13 cellular contexts compared by ENCODE assay signal in genomic region chr19:5080030-5080644, GRCh38.
DNase-seq lines count a peak whose midpoint lies in the region; ATAC-seq lines count a peak whose summit lies in the region.
"Had no signal": no experiment of that assay in that cellular context is flagged by ENCODE, and none has a peak within 500 bp of the region (broad histone marks: within the 10 kb centered on the region; RNA-seq: fewer than 3 reads in every experiment).

No MANE protein-coding gene starts in this region.

- no peak for ATAC-seq in activated CD8-positive, alpha-beta memory T cell treated with anti-CD3 and anti-CD28 coated beads, Interleukin-2, amount 10 ng/mL, durations not matched to agents 7 days and 5 days
- no peak for ATAC-seq in GM19023 (IDR thresholded peaks at IDR 0.05; ENCODE audit: unreplicated experiment)
- ATAC-seq in activated naive CD4-positive, alpha-beta T cell treated with anti-CD3 and anti-CD28 coated beads, Interleukin-2, amount 50 U/mL, for 72 hours, result no peak
- no peak for ATAC-seq in HG02840 (IDR thresholded peaks at IDR 0.05; ENCODE audit: low FRiP score, unreplicated experiment)

- H3K9me3 Mint-ChIP-seq in activated CD8-positive, alpha-beta memory T cell treated with anti-CD3 and anti-CD28 coated beads, Interleukin-2, amount 10 ng/mL, durations not matched to agents 7 days and 5 days (ENCODE audit: low read depth), result no peaks in the 10 kb centered on the region
- H3K9me3 Mint-ChIP-seq in activated naive CD4-positive, alpha-beta T cell treated with anti-CD3 and anti-CD28 coated beads, Interleukin-2, amount 50 U/mL, for 72 hours, result no peaks in the 10 kb centered on the region
- H3K9me3 Mint-ChIP-seq: naive B cell; T-helper 2 cell treated with Interferon-gamma antibody and Interleukin-4, amounts not matched to agents 5 μg/mL and 100 μg/mL, for 36 hours had no signal

- H3K4me3 Mint-ChIP-seq in activated CD8-positive, alpha-beta memory T cell treated with anti-CD3 and anti-CD28 coated beads, Interleukin-2, amount 10 ng/mL, durations not matched to agents 7 days and 5 days, result no peak overlapping the region
- H3K4me3 Mint-ChIP-seq: naive B cell; T-helper 2 cell treated with Interferon-gamma antibody and Interleukin-4, amounts not matched to agents 5 μg/mL and 100 μg/mL, for 36 hours had no signal

- H3K36me3 Mint-ChIP-seq in activated CD8-positive, alpha-beta memory T cell treated with anti-CD3 and anti-CD28 coated beads, Interleukin-2, amount 10 ng/mL, durations not matched to agents 7 days and 5 days, result no peaks in the 10 kb centered on the region
- no peaks in the 10 kb centered on the region for H3K36me3 Mint-ChIP-seq in activated naive CD4-positive, alpha-beta T cell treated with anti-CD3 and anti-CD28 coated beads, Interleukin-2, amount 50 U/mL, for 72 hours

- CTCF ChIA-PET in activated CD8-positive, alpha-beta memory T cell treated with anti-CD3 and anti-CD28 coated beads, Interleukin-2, amount 10 ng/mL, durations not matched to agents 7 days and 5 days (lab: Charles Lee), result no interaction called here

- H3K4me1 Mint-ChIP-seq in activated CD8-positive, alpha-beta memory T cell treated with anti-CD3 and anti-CD28 coated beads, Interleukin-2, amount 10 ng/mL, durations not matched to agents 7 days and 5 days, result peaks cover 19% of the 10 kb centered on the region

- DNase-seq in activated CD8-positive, alpha-beta memory T cell treated with anti-CD3 and anti-CD28 coated beads, Interleukin-2, amount 10 ng/mL, durations not matched to agents 7 days and 5 days, result no peak
- no peak for DNase-seq in activated CD8-positive, alpha-beta memory T cell treated with anti-CD3 and anti-CD28 coated beads for 24 hours
- DNase-seq in NCI-H82 (lab: John Stamatoyannopoulos, UW) (peak; percentile 74), fibroblast of gingiva (ENCODE audit: low read depth) (peak; percentile 31), superior temporal gyrus (ENCODE audit: extremely low spot score) (peak; percentile 20)
- DNase-seq in activated naive CD4-positive, alpha-beta T cell treated with anti-CD3 and anti-CD28 coated beads, Interleukin-2, amount 50 U/mL, for 72 hours (ENCODE audit: low spot score in 2 of 2), result no peak
- DNase-seq: activated effector memory CD4-positive, alpha-beta T cell treated with anti-CD3 and anti-CD28 coated beads, Interleukin-2, amount 50 U/mL, for 16 hours; naive B cell; NCI-H1436; SIG-M5 had no signal

- H3K27me3 Mint-ChIP-seq in activated CD8-positive, alpha-beta memory T cell treated with anti-CD3 and anti-CD28 coated beads, Interleukin-2, amount 10 ng/mL, durations not matched to agents 7 days and 5 days, result no peaks in the 10 kb centered on the region
- H3K27me3 Mint-ChIP-seq: naive B cell had no signal

- peak overlapping the region; percentile 39 for H3K27ac Mint-ChIP-seq in activated CD8-positive, alpha-beta memory T cell treated with anti-CD3 and anti-CD28 coated beads, Interleukin-2, amount 10 ng/mL, durations not matched to agents 7 days and 5 days
- no peak overlapping the region for H3K27ac Mint-ChIP-seq in activated naive CD4-positive, alpha-beta T cell treated with anti-CD3 and anti-CD28 coated beads, Interleukin-2, amount 50 U/mL, for 72 hours
- H3K27ac Mint-ChIP-seq: T-helper 2 cell treated with Interferon-gamma antibody and Interleukin-4, amounts not matched to agents 5 μg/mL and 100 μg/mL, for 36 hours had no signal

Comparison
In these comparisons a context has a peak if more than half of its experiments do, and no peak if none do; other contexts are left out.
1. DNase-seq: peak in NCI-H82 (single experiment), fibroblast of gingiva (single experiment) and superior temporal gyrus (single experiment); none in activated CD8-positive, alpha-beta memory T cell treated with anti-CD3 and anti-CD28 coated beads, Interleukin-2, amount 10 ng/mL, durations not matched to agents 7 days and 5 days (single experiment), activated CD8-positive, alpha-beta memory T cell treated with anti-CD3 and anti-CD28 coated beads for 24 hours (single experiment) and activated naive CD4-positive, alpha-beta T cell treated with anti-CD3 and anti-CD28 coated beads, Interleukin-2, amount 50 U/mL, for 72 hours (0 of 2).